In the genomic region with DNA sequence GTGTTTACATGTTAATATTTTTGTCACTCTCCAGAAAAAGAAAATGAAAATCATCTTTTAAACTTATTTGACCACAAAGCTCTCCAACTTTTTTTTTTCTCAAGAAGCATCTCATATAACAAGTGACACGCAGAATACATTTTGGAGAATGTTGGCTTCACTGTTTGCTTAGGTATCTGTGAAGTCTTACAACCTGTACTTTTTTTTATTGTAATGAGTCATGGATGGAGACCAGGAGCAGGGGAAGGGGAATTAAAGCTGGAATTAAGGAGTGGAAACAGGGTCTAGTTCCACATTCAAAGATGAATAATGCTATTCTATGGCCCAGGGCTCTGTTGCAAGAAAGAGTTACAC, we compare ENCODE assay signal across 23 cellular contexts.
"Had no signal": no experiment of that assay in that cellular context is flagged by ENCODE, and none has a peak within 500 bp of the region (broad histone marks: within the 10 kb centered on the region; RNA-seq: fewer than 3 reads in every experiment).

No MANE protein-coding gene starts in this region.

- H3K9me3 ChIP-seq: neutrophil, ovary, testis, vagina had no signal

- H3K4me3 ChIP-seq: ovary, testis, vagina had no signal

- DNase-seq: activated CD4-positive, alpha-beta T cell treated with anti-CD3 and anti-CD28 coated beads, Interleukin-2, amount 10 ng/mL, durations not matched to agents 7 days and 5 days; activated CD4-positive, CD25-positive, alpha-beta regulatory T cell treated with anti-CD3 and anti-CD28 coated beads, Interleukin-2, amount 50 U/mL, for 72 hours; activated CD8-positive, alpha-beta T cell treated with anti-CD3 and anti-CD28 coated beads, Interleukin-2, amount 10 ng/mL, durations not matched to agents 7 days and 5 days; activated naive CD4-positive, alpha-beta T cell treated with Interleukin-2 at 50 U/mL for 16 hours; activated naive CD8-positive, alpha-beta T cell treated with anti-CD3 and anti-CD28 coated beads for 36 hours; central memory CD4-positive, alpha-beta T cell; dermis blood vessel endothelial cell; effector CD8-positive, alpha-beta T cell; erythroblast; foreskin fibroblast; mesenchymal stem cell; ovary; stimulated activated CD4-positive, alpha-beta T cell treated with anti-CD3 and anti-CD28 coated beads, Interleukin-2, amount 100 ng/mL, for 24 hours; testis; trophoblast cell; WERI-Rb-1 had no signal

- H3K36me3 ChIP-seq: neutrophil, ovary, vagina, WERI-Rb-1 had no signal

- H3K27me3 ChIP-seq: neutrophil, ovary, testis, vagina had no signal

- ATAC-seq: activated CD8-positive, alpha-beta T cell treated with anti-CD3 and anti-CD28 coated beads, Interleukin-2, amount 10 ng/mL, durations not matched to agents 7 days and 5 days; activated T-helper 17 cell treated with anti-CD3 and anti-CD28 coated beads, Interleukin-2, amount 50 U/mL, for 72 hours; sciatic nerve had no signal

- H3K27ac ChIP-seq: neutrophil, ovary, testis, vagina, WERI-Rb-1 had no signal

- H3K4me1 ChIP-seq: testis had no signal

- FAIRE-seq: astrocyte, small intestine, TTC549 had no signal
